Comparison of ENCODE assay signal across 29 cellular contexts in the genomic region with DNA sequence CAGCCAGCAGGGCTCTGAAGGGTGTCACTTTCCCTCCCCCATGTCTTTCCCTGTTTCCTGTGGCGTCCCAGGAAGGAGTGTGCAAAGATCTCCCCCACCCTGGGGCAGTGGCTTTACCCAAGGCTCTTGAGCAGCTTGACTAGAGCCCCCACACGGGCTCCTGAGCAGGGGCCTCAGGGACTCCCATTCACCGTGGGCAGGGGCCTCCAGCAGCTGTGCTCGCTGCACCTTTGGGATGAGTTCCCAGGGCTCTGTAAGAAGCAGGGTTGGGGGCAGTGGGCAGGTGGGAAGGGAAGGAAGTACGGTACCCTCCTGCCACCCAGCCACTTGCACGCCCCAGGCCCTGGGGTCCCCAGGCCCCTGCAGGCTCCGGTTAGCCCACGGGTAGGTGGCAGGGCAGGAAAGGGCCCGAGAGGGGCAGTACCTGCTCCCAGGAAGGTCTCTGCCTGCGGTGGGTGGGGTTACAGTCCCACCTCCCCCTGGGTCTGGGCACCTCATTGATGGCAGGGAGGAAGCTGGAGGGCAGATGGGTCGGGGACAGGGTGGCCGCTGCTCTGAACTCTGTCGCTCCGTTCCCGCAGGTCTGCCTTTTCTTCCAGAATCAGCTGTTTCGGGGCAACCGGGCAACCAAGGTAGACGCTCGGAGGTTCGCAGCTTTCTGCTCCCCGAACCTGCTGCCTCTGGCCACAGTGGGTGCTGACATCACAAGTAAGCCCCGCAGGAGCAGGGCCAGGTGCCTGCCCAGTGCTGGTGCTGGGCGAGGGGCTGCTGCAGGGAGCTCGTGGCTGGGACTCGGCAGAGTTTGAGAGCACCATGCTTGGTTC. TPM values are rescaled to one million over a fixed set of nuclear protein-coding genes. Genes with fewer than 3 reads are reported as not detected.
DNase-seq lines count a peak whose midpoint lies in the region; ATAC-seq and TF ChIP-seq lines count a peak whose summit lies in the region.
"Had no signal": no experiment of that assay in that cellular context is flagged by ENCODE, and none has a peak within 500 bp of the region (broad histone marks: within the 10 kb centered on the region; RNA-seq: fewer than 3 reads in every experiment).

No MANE protein-coding gene starts in this region.

- no peak for ATAC-seq in left cardiac atrium
- ATAC-seq in heart right ventricle = no peak
- ATAC-seq in right cardiac atrium = no peak
- no peak for ATAC-seq in aorta (ENCODE audit: low FRiP score)
- no peak for ATAC-seq in activated T-cell treated with anti-CD3 and anti-CD28 coated beads, Interleukin-2, amount 50 U/mL, for 72 hours (replicated peaks in 1 of 2)
- ATAC-seq: A549 had no signal

- no peak overlapping the region for H3K4me2 ChIP-seq in osteoblast (ENCODE audit: insufficient read depth, low read length)
- H3K4me2 ChIP-seq: A549 had no signal

- DNase-seq in left cardiac atrium = peak; percentile 14
- no peak for DNase-seq in heart right ventricle
- DNase-seq in right cardiac atrium = peak; percentile 8 to 53 (median 34)
- DNase-seq in osteoblast (ENCODE audit: insufficient read length, low spot score, missing footprints) = peak; percentile 84
- DNase-seq in aorta = peak; percentile 39 to 64
- no peak for DNase-seq in A172 (ENCODE audit: low spot score)
- no peak for DNase-seq in NCI-H2196 (lab: John Stamatoyannopoulos, UW; ENCODE audit: unreplicated experiment)
- no peak for DNase-seq in activated T-cell treated with anti-CD3 and anti-CD28 coated beads, Interleukin-2, amount 50 U/mL, for 72 hours
- DNase-seq: AML-193, DMS 273 treated with DMSO at 0.1 percent for 48 hours, DMS79 treated with DMSO at 0.1 percent for 48 hours, GF-D8, HCEC 1CT, KBM-7, MV-4-11, NCI-H1105, NCI-H1436 treated with DMSO at 0.1 percent for 48 hours, NCI-H1930, NCI-H2107, NCI-H446, NCI-H524 treated with DMSO at 0.1 percent for 48 hours, NCI-H774, RPMI8226, SIG-M5 had no signal

- H2AFZ ChIP-seq in osteoblast (ENCODE audit: low read length) = no peak overlapping the region

- no peaks in the 10 kb centered on the region for H3K9me3 ChIP-seq in heart right ventricle
- no peaks in the 10 kb centered on the region for H3K9me3 ChIP-seq in right cardiac atrium (ENCODE audit: control insufficient read depth, low read length)
- H3K9me3 ChIP-seq in osteoblast (ENCODE audit: low read depth, low read length) = no peaks in the 10 kb centered on the region
- H3K9me3 ChIP-seq in aorta (ENCODE audit: control insufficient read depth, low read length) = no peaks in the 10 kb centered on the region
- H3K9me3 ChIP-seq: A549 had no signal

- peaks cover 0 to 6% (median 0%) of the 10 kb centered on the region in 9 donors for H3K4me1 ChIP-seq in heart right ventricle
- H3K4me1 ChIP-seq in right cardiac atrium (ENCODE audit: control insufficient read depth, insufficient read depth, low read length) = no peaks in the 10 kb centered on the region
- no peaks in the 10 kb centered on the region for H3K4me1 ChIP-seq in osteoblast (ENCODE audit: insufficient read depth, low read length)
- no peaks in the 10 kb centered on the region for H3K4me1 ChIP-seq in aorta (ENCODE audit: control insufficient read depth in 1 of 2, insufficient read depth in 2 of 2, low read length in 2 of 2)

- no peaks in the 10 kb centered on the region for H4K20me1 ChIP-seq in osteoblast (ENCODE audit: insufficient read depth, low read length)

- H3K27me3 ChIP-seq in heart right ventricle (peaks cover 0 to 19% (median 10%) of the 10 kb centered on the region in 7 donors), right cardiac atrium (ENCODE audit: control insufficient read depth, insufficient read depth) (no peaks in the 10 kb centered on the region), osteoblast (ENCODE audit: insufficient read depth, low read length) (no peaks in the 10 kb centered on the region), aorta (ENCODE audit: control insufficient read depth in 1 of 2, insufficient read depth in 2 of 2, low read length in 1 of 2) (no peaks in the 10 kb centered on the region)

- no peaks in the 10 kb centered on the region for H3K9me3 Mint-ChIP-seq in activated T-cell treated with anti-CD3 and anti-CD28 coated beads, Interleukin-2, amount 50 U/mL, for 72 hours
- H3K9me3 Mint-ChIP-seq: CD14-positive monocyte; CD8-positive, alpha-beta memory T cell had no signal

- H3K4me3 Mint-ChIP-seq in activated T-cell treated with anti-CD3 and anti-CD28 coated beads, Interleukin-2, amount 50 U/mL, for 72 hours = no peak overlapping the region
- H3K4me3 Mint-ChIP-seq: CD14-positive monocyte; CD8-positive, alpha-beta memory T cell had no signal

- WGBS in heart right ventricle, 2 donors = 83 to 89% methylated on average over 25 of the region's 25 CpGs
- 82% methylated on average over 25 of the region's 25 CpGs for WGBS in right cardiac atrium
- 91 to 94% methylated on average over 25 of the region's 25 CpGs for WGBS in aorta, 2 donors

- peaks cover 5% of the 10 kb centered on the region for H3K4me1 Mint-ChIP-seq in activated T-cell treated with anti-CD3 and anti-CD28 coated beads, Interleukin-2, amount 50 U/mL, for 72 hours (ENCODE audit: low read depth)

- H3K36me3 Mint-ChIP-seq in activated T-cell treated with anti-CD3 and anti-CD28 coated beads, Interleukin-2, amount 50 U/mL, for 72 hours (ENCODE audit: insufficient read depth in 2 of 2) = no peaks in the 10 kb centered on the region
- H3K36me3 Mint-ChIP-seq: CD14-positive monocyte; CD8-positive, alpha-beta memory T cell had no signal

- no peaks in the 10 kb centered on the region for H3K79me2 ChIP-seq in osteoblast (ENCODE audit: insufficient read depth, low read length)

- no peak overlapping the region for H3K27ac Mint-ChIP-seq in activated T-cell treated with anti-CD3 and anti-CD28 coated beads, Interleukin-2, amount 50 U/mL, for 72 hours
- H3K27ac Mint-ChIP-seq: CD14-positive monocyte; CD8-positive, alpha-beta memory T cell had no signal

- H3K27ac ChIP-seq in heart right ventricle (no peak overlapping the region), right cardiac atrium (ENCODE audit: low read length) (no peak overlapping the region), osteoblast (ENCODE audit: low read depth, low read length) (no peak overlapping the region), aorta (ENCODE audit: low read depth in 1 of 2, low read length in 2 of 2) (no peak overlapping the region)
- H3K27ac ChIP-seq: A549, SK-N-MC had no signal

- no peaks in the 10 kb centered on the region for H3K27me3 Mint-ChIP-seq in activated T-cell treated with anti-CD3 and anti-CD28 coated beads, Interleukin-2, amount 50 U/mL, for 72 hours (ENCODE audit: low read depth)

- intact Hi-C loops in left cardiac atrium (cut with DNase I) (no loop called here), heart right ventricle (cut with DNase I) (loop anchor here in 2 of 10 donors (5.0 to 10.0 kb wide), 2 partner anchors 536 to 539 kb away; no protein-coding TSS in a partner anchor), right cardiac atrium (cut with DNase I) (no loop called here), aorta (cut with DNase I) (no loop called here)

- H3K4me3 ChIP-seq in heart right ventricle (no peak overlapping the region), right cardiac atrium (ENCODE audit: low read length) (no peak overlapping the region), osteoblast (ENCODE audit: insufficient read depth, low read length) (no peak overlapping the region), aorta (ENCODE audit: low read length in 2 of 2) (no peak overlapping the region)
- H3K4me3 ChIP-seq: A549, SK-N-MC had no signal

- H3K36me3 ChIP-seq in heart right ventricle (no peaks in the 10 kb centered on the region), osteoblast (ENCODE audit: insufficient read depth, low read length) (no peaks in the 10 kb centered on the region), aorta (ENCODE audit: control insufficient read depth in 1 of 2, insufficient read depth in 2 of 2, low read length in 1 of 2) (no peaks in the 10 kb centered on the region)

- TF ChIP-seq CTCF in heart right ventricle (IDR thresholded peaks at IDR 0.05) (no peak), osteoblast (IDR thresholded peaks at IDR 0.05; ENCODE audit: extremely low read depth, low read depth, low read length) (no peak)

RNA-seq across cellular contexts. Expression of gene ASPG, which starts 13.0 kb away (rescaled TPM):
- total RNA-seq in left cardiac atrium = 100 to 1,000 TPM in 1 of 2 donors, 10 to 100 TPM in 1; 92.0 to 168 TPM
- total RNA-seq in heart right ventricle = 10 to 100 TPM in 8 of 10 donors, 1 to 10 TPM in 2; 6.0 to 32.0 (median 16.3) TPM
- 10 to 100 TPM in 1 of 2 donors, 1 to 10 TPM in 1; 2.8 to 13.8 TPM for polyA plus RNA-seq in heart right ventricle
- total RNA-seq in right cardiac atrium = 100 to 1,000 TPM; 169 to 307 (median 208) TPM
- polyA plus RNA-seq in right cardiac atrium = 99.1 TPM
- under 0.01 TPM in 1 of 2 replicates, not detected in the other for total RNA-seq in osteoblast
- total RNA-seq in aorta = 1 to 10 TPM in 1 of 2 donors, under 1 TPM in 1; 0.13 to 2.2 TPM
- polyA plus RNA-seq in aorta = 1 to 10 TPM in 1 of 2 donors, under 1 TPM in 1; 0.20 to 1.6 TPM
- total RNA-seq in A172 (2014; rRNA removed; shearing (Covaris generic)) = not detected in 2 replicates
- total RNA-seq in activated T-cell treated with anti-CD3 and anti-CD28 coated beads, Interleukin-2, amount 50 U/mL, for 72 hours = under 1 TPM in 1 of 2 donors, not detected in 1; 0.30 TPM
- total RNA-seq: CD8-positive, alpha-beta memory T cell had no signal
- polyA plus RNA-seq: A549; CD14-positive monocyte; CD8-positive, alpha-beta memory T cell had no signal

RNA-seq across cellular contexts. Expression of gene KIF26A, which starts 39.9 kb away (rescaled TPM):
- total RNA-seq in left cardiac atrium (1 to 10 TPM; 7.6 to 8.1 TPM), heart right ventricle (10 to 100 TPM in 1 of 10 donors, 1 to 10 TPM in 9; 5.7 to 12.2 (median 6.7) TPM), right cardiac atrium (10 to 100 TPM in 2 of 4 donors, 1 to 10 TPM in 2; 7.9 to 10.6 (median 9.9) TPM), osteoblast (not detected in 2 replicates), aorta (1 to 10 TPM; 4.6 to 8.3 TPM)
- polyA plus RNA-seq in heart right ventricle (1 to 10 TPM; 4.1 to 5.9 TPM), right cardiac atrium (7.1 TPM), aorta (1 to 10 TPM in 1 of 2 donors, under 1 TPM in 1; 0.13 to 1.9 TPM)
- 2.4 and 3.0 TPM in 2 replicates for total RNA-seq in A172 (2014; rRNA removed; shearing (Covaris generic))
- total RNA-seq in activated T-cell treated with anti-CD3 and anti-CD28 coated beads, Interleukin-2, amount 50 U/mL, for 72 hours = under 1 TPM; 0.05 to 0.25 TPM
- total RNA-seq: LHCN-M2 had no signal
- polyA plus RNA-seq: CD14-positive monocyte; CD8-positive, alpha-beta memory T cell had no signal

Comparison
In these comparisons a context has a peak if more than half of its experiments do, and no peak if none do; other contexts are left out.
1. DNase-seq: peak in left cardiac atrium (single experiment), right cardiac atrium (3 of 3), osteoblast (single experiment) and aorta (2 of 2); none in heart right ventricle (0 of 2), A172 (single experiment), NCI-H2196 (single experiment) and activated T-cell treated with anti-CD3 and anti-CD28 coated beads, Interleukin-2, amount 50 U/mL, for 72 hours (0 of 2).